ENCODE assay signal across 8 cellular contexts in genomic region chr15:90099868-90100854, GRCh38. TPM values are rescaled to one million over a fixed set of nuclear protein-coding genes. Genes with fewer than 3 reads are reported as not detected.
DNase-seq lines count a peak whose midpoint lies in the region; ATAC-seq and TF ChIP-seq lines count a peak whose summit lies in the region.

No MANE protein-coding gene starts in this region.

- no peaks in the 10 kb centered on the region for H3K9me3 ChIP-seq in CD4-positive, alpha-beta memory T cell (ENCODE audit: control insufficient read depth in 1 of 2, low read length in 2 of 2)
- no peaks in the 10 kb centered on the region for H3K9me3 ChIP-seq in hepatocyte (ENCODE audit: low read depth)
- H3K9me3 ChIP-seq in spleen, result no peaks in the 10 kb centered on the region

- peak overlapping the region; percentile 86 to 100 (median 98) for H3K27ac Mint-ChIP-seq in CD4-positive, alpha-beta memory T cell
- H3K27ac Mint-ChIP-seq in HFFc6, result peak overlapping the region; percentile 60
- peak overlapping the region; percentile 69 to 88 for H3K27ac Mint-ChIP-seq in activated naive CD4-positive, alpha-beta T cell treated with anti-CD3 and anti-CD28 coated beads, Interleukin-2, amount 50 U/mL, for 72 hours

- peaks cover 68% of the 10 kb centered on the region for H3K4me1 ChIP-seq in CD4-positive, alpha-beta memory T cell (ENCODE audit: insufficient read depth, low read length)
- H3K4me1 ChIP-seq in hepatocyte (ENCODE audit: insufficient read depth), result peaks cover 40% of the 10 kb centered on the region
- peaks cover 36 to 78% (median 71%) of the 10 kb centered on the region in 6 donors for H3K4me1 ChIP-seq in spleen

- H3K79me2 ChIP-seq in hepatocyte, result peaks cover 72% of the 10 kb centered on the region

- peak overlapping the region; percentile 65 for H3K27ac ChIP-seq in CD4-positive, alpha-beta memory T cell (ENCODE audit: low read depth, low read length)
- peak overlapping the region; percentile 91 for H3K27ac ChIP-seq in hepatocyte
- peak overlapping the region; percentile 80 to 96 (median 93) for H3K27ac ChIP-seq in spleen

- H2AFZ ChIP-seq in hepatocyte, result no peak overlapping the region

- peak overlapping the region; percentile 85 to 97 (median 90) for H3K4me3 Mint-ChIP-seq in CD4-positive, alpha-beta memory T cell
- peak overlapping the region; percentile 71 for H3K4me3 Mint-ChIP-seq in HFFc6

- peak in 1 of 2 donors; percentile 25 for ATAC-seq in activated naive CD4-positive, alpha-beta T cell treated with anti-CD3 and anti-CD28 coated beads, Interleukin-2, amount 50 U/mL, for 72 hours
- no peak for ATAC-seq in HG03097 (IDR thresholded peaks at IDR 0.05; ENCODE audit: low FRiP score, unreplicated experiment)

- peak overlapping the region; percentile 87 for H3K4me2 ChIP-seq in hepatocyte

- H3K9me3 Mint-ChIP-seq in CD4-positive, alpha-beta memory T cell, result peaks cover 0 to 2% (median 0%) of the 10 kb centered on the region in 8 donors
- no peaks in the 10 kb centered on the region for H3K9me3 Mint-ChIP-seq in HFFc6
- no peaks in the 10 kb centered on the region for H3K9me3 Mint-ChIP-seq in activated naive CD4-positive, alpha-beta T cell treated with anti-CD3 and anti-CD28 coated beads, Interleukin-2, amount 50 U/mL, for 72 hours

- CTCF ChIA-PET in CD4-positive, alpha-beta memory T cell (lab: Charles Lee; ENCODE audit: partially characterized antibody), result interaction anchor here (1.6 to 2.9 kb wide), 4 partner anchors 11 to 225 kb away, joined by 4 to 11 read pairs (median 6); no protein-coding TSS in a partner anchor

- DNase-seq in CD4-positive, alpha-beta memory T cell, result peak in 1 of 5 donors; percentile 68
- DNase-seq in HFFc6 (peak; percentile 13), hepatocyte (ENCODE audit: low spot score) (no peak), spleen (peak; percentile 69), SIG-M5 (lab: John Stamatoyannopoulos, UW) (no peak)
- DNase-seq in activated naive CD4-positive, alpha-beta T cell treated with anti-CD3 and anti-CD28 coated beads, Interleukin-2, amount 50 U/mL, for 72 hours (ENCODE audit: low spot score in 2 of 2), result no peak
- DNase-seq in activated CD8-positive, alpha-beta memory T cell treated with anti-CD3 and anti-CD28 coated beads, Interleukin-2, amount 50 U/mL, for 4 hours, result no peak

- no peaks in the 10 kb centered on the region for H3K27me3 ChIP-seq in CD4-positive, alpha-beta memory T cell (ENCODE audit: insufficient read depth, low read length)
- H3K27me3 ChIP-seq in hepatocyte (no peaks in the 10 kb centered on the region), spleen (replicated peaks in 1 of 7) (no peaks in the 10 kb centered on the region)

- TF ChIP-seq CTCF in HFFc6 (IDR thresholded peaks at IDR 0.05), result no peak
- TF ChIP-seq CTCF in hepatocyte (IDR thresholded peaks at IDR 0.05; ENCODE audit: poor library complexity), result no peak
- no peak for TF ChIP-seq CTCF in spleen (IDR thresholded peaks at IDR 0.05 in 8 of 11, conservative IDR thresholded peaks at IDR 0.05 in 3 of 11)

- peaks cover 0 to 9% of the 10 kb centered on the region in 2 donors for H3K36me3 Mint-ChIP-seq in CD4-positive, alpha-beta memory T cell
- H3K36me3 Mint-ChIP-seq in HFFc6 (ENCODE audit: low read depth), result no peaks in the 10 kb centered on the region
- H3K36me3 Mint-ChIP-seq in activated naive CD4-positive, alpha-beta T cell treated with anti-CD3 and anti-CD28 coated beads, Interleukin-2, amount 50 U/mL, for 72 hours, result peaks cover 14 to 25% of the 10 kb centered on the region in 2 donors

- WGBS in hepatocyte (ENCODE audit: low lambda C conversion rate, missing lambda C conversion rate), result 80% methylated on average over 11 of the region's 11 CpGs
- 55 to 77% (median 63%) methylated on average over 11 of the region's 11 CpGs for WGBS in spleen, 5 donors

- H3K9me2 ChIP-seq in hepatocyte (replicated peaks; ENCODE audit: insufficient read depth), result no peaks in the 10 kb centered on the region

- intact Hi-C loops in CD4-positive, alpha-beta memory T cell (cut with micrococcal nuclease), result loop anchor here (5.0 kb wide), 2 partner anchors 38 to 132 kb away; partner anchors contain the start of genes CIB1 and GDPGP1
- intact Hi-C loops in spleen (cut with DNase I; ENCODE audit: low total_unique reads), result no loop called here

- peak overlapping the region; percentile 24 to 70 for H3K4me3 ChIP-seq in CD4-positive, alpha-beta memory T cell (ENCODE audit: low read length in 2 of 2)
- H3K4me3 ChIP-seq in hepatocyte (no peak overlapping the region), spleen (peak overlapping the region in 1 of 8 donors; percentile 98)

- POLR2A ChIA-PET in CD4-positive, alpha-beta memory T cell (lab: Charles Lee; ENCODE audit: partially characterized antibody), result interaction anchor here (0.8 to 3.0 kb wide), 9 partner anchors 13 to 831 kb away, joined by 3 to 22 read pairs (median 6); partner anchors contain the start of genes AP3S2, CIB1, GDPGP1 and SEMA4B

- no peaks in the 10 kb centered on the region for H3K36me3 ChIP-seq in CD4-positive, alpha-beta memory T cell (ENCODE audit: insufficient read depth, low read length)
- H3K36me3 ChIP-seq in hepatocyte (replicated peaks; ENCODE audit: insufficient read depth, low read depth), result no peaks in the 10 kb centered on the region
- no peaks in the 10 kb centered on the region for H3K36me3 ChIP-seq in spleen

- peaks cover 48 to 75% (median 66%) of the 10 kb centered on the region in 4 donors for H3K4me1 Mint-ChIP-seq in CD4-positive, alpha-beta memory T cell
- peaks cover 53% of the 10 kb centered on the region for H3K4me1 Mint-ChIP-seq in HFFc6 (ENCODE audit: low read depth)

- peaks cover 12% of the 10 kb centered on the region for H4K20me1 ChIP-seq in hepatocyte (ENCODE audit: insufficient read depth, poor library complexity, severe bottlenecking)

- H3K27me3 Mint-ChIP-seq in CD4-positive, alpha-beta memory T cell, result peaks cover 0 to 1% of the 10 kb centered on the region in 2 donors
- H3K27me3 Mint-ChIP-seq in HFFc6 (ENCODE audit: insufficient read depth), result peaks cover 5% of the 10 kb centered on the region

- no peak for TF ChIP-seq POLR2A in spleen (IDR thresholded peaks at IDR 0.05)

RNA-seq across cellular contexts. Expression of gene IDH2, which starts 2.1 kb away (rescaled TPM):
- 10 to 100 TPM; 41.2 to 43.6 TPM for total RNA-seq in CD4-positive, alpha-beta memory T cell
- polyA plus RNA-seq in CD4-positive, alpha-beta memory T cell, result 100 to 1,000 TPM; 106 to 139 TPM
- 10 to 100 TPM; 26.3 to 32.4 (median 28.9) TPM for total RNA-seq in HFFc6 (2021; fragmentation: NEBNext Ultra II Directional; extraction: Animal tissue kit (Norgen Biotek cat#: 25700))
- 100 to 1,000 TPM; 203 to 242 TPM for total RNA-seq in activated naive CD4-positive, alpha-beta T cell treated with anti-CD3 and anti-CD28 coated beads, Interleukin-2, amount 50 U/mL, for 72 hours
- total RNA-seq in hepatocyte (157 and 163 TPM in 2 replicates), spleen (10 to 100 TPM; 42.8 to 70.9 (median 52.5) TPM)
- polyA plus RNA-seq in hepatocyte (310 and 327 TPM in 2 replicates), spleen (10 to 100 TPM; 36.4 to 57.8 (median 53.5) TPM)

Comparison
In these comparisons a context has a peak if more than half of its experiments do, and no peak if none do; other contexts are left out.
1. DNase-seq: peak in HFFc6 (single experiment) and spleen (single experiment); none in activated naive CD4-positive, alpha-beta T cell treated with anti-CD3 and anti-CD28 coated beads, Interleukin-2, amount 50 U/mL, for 72 hours (0 of 2), hepatocyte (single experiment), activated CD8-positive, alpha-beta memory T cell treated with anti-CD3 and anti-CD28 coated beads, Interleukin-2, amount 50 U/mL, for 4 hours (single experiment) and SIG-M5 (single experiment).
2. Peak in every context shown above with its lines, with median percentiles within 50 percentile points of each other: H3K27ac ChIP-seq and H3K27ac Mint-ChIP-seq.